23 cellular contexts compared by ENCODE assay signal in genomic region chr7:14850039-14850438, GRCh38. TPM values are rescaled to one million over a fixed set of nuclear protein-coding genes. Genes with fewer than 3 reads are reported as not detected.
DNase-seq lines count a peak whose midpoint lies in the region; ATAC-seq and TF ChIP-seq lines count a peak whose summit lies in the region.
"Had no signal": no experiment of that assay in that cellular context is flagged by ENCODE, and none has a peak within 500 bp of the region (broad histone marks: within the 10 kb centered on the region; RNA-seq: fewer than 3 reads in every experiment).

No MANE protein-coding gene starts in this region.

- peaks cover 3% of the 10 kb centered on the region for H3K9me3 ChIP-seq in aorta (ENCODE audit: control insufficient read depth, low read length)
- H3K9me3 ChIP-seq: upper lobe of left lung had no signal

- H3K4me3 ChIP-seq in fibroblast of mammary gland (ENCODE audit: control insufficient read depth, low read depth, low read length) (no peak overlapping the region), aorta (ENCODE audit: low read length in 2 of 2) (no peak overlapping the region)
- H3K4me3 ChIP-seq: upper lobe of left lung had no signal

- H3K27ac ChIP-seq in aorta (ENCODE audit: low read depth in 1 of 2, low read length in 2 of 2), result no peak overlapping the region
- H3K27ac ChIP-seq: brain microvascular endothelial cell, C4-2B, epithelial cell of prostate, upper lobe of left lung, WERI-Rb-1 had no signal

- peak; percentile 63 for ATAC-seq in GM21423 (IDR thresholded peaks at IDR 0.05; ENCODE audit: unreplicated experiment)
- ATAC-seq in aorta (ENCODE audit: low FRiP score), result no peak
- ATAC-seq in GM19324 (IDR thresholded peaks at IDR 0.05; ENCODE audit: low FRiP score, unreplicated experiment), result no peak
- ATAC-seq: activated T-cell treated with anti-CD3 and anti-CD28 coated beads, Interleukin-2, amount 50 U/mL, for 4 hours; left ventricle myocardium superior; Panc1; right cardiac atrium; T-cell had no signal

- H3K36me3 ChIP-seq in aorta (ENCODE audit: control insufficient read depth in 1 of 2, insufficient read depth in 2 of 2, low read length in 1 of 2), result no peaks in the 10 kb centered on the region
- H3K36me3 ChIP-seq: brain microvascular endothelial cell, upper lobe of left lung, WERI-Rb-1 had no signal

- H3K27me3 ChIP-seq in aorta (ENCODE audit: control insufficient read depth in 1 of 2, insufficient read depth in 2 of 2, low read length in 1 of 2), result no peaks in the 10 kb centered on the region
- H3K27me3 ChIP-seq: brain microvascular endothelial cell, upper lobe of left lung had no signal

- no peaks in the 10 kb centered on the region for H3K4me1 ChIP-seq in aorta (ENCODE audit: control insufficient read depth in 1 of 2, insufficient read depth in 2 of 2, low read length in 2 of 2)
- H3K4me1 ChIP-seq: upper lobe of left lung had no signal

- TF ChIP-seq CTCF in fibroblast of mammary gland (conservative IDR thresholded peaks at IDR 0.05; ENCODE audit: control insufficient read depth, insufficient read depth, low read depth, low read length), result no peak

- DNase-seq in NOMO-1 treated with DMSO at 0.1 percent for 48 hours (lab: John Stamatoyannopoulos, UW; ENCODE audit: unreplicated experiment) (peak; percentile 39), NOMO-1 treated with dmso at 0.1 percent for 144 hours (lab: John Stamatoyannopoulos, UW; ENCODE audit: unreplicated experiment) (no peak), NCI-H226 (peak; percentile 65), fibroblast of mammary gland (ENCODE audit: low read depth) (peak; percentile 36), SK-N-DZ (ENCODE audit: low spot score) (no peak), aorta (no peak)
- DNase-seq: activated CD4-positive, alpha-beta memory T cell treated with anti-CD3 and anti-CD28 coated beads, Interleukin-2, amount 10 ng/mL, durations not matched to agents 7 days and 5 days; activated naive CD8-positive, alpha-beta T cell treated with anti-CD3 and anti-CD28 coated beads for 36 hours; activated T-cell treated with anti-CD3 and anti-CD28 coated beads, Interleukin-2, amount 50 U/mL, for 4 hours; brain microvascular endothelial cell; GOT3; left ventricle myocardium superior; NCI-H524; right cardiac atrium; stimulated activated CD4-positive, alpha-beta T cell treated with anti-CD3 and anti-CD28 coated beads, Interleukin-15, amount 100 ng/mL, for 24 hours; T-cell; upper lobe of left lung; WERI-Rb-1 had no signal

- intact Hi-C loops in aorta (cut with DNase I), result no loop called here

- 85 to 87% methylated on average over 2 of the region's 2 CpGs for WGBS in aorta, 2 donors

RNA-seq across cellular contexts. Expression of gene DGKB, which starts 52.5 kb away (rescaled TPM):
- 3.0 and 5.8 TPM in 2 replicates for polyA plus RNA-seq in SK-N-DZ (2014; cell fraction: cytosol; rRNA removed)
- polyA plus RNA-seq in SK-N-DZ (2014; cell fraction: nucleus; rRNA removed), result 0.92 and 4.2 TPM in 2 replicates
- 1 to 10 TPM in 1 of 2 donors, under 1 TPM in 1; 0.96 to 1.1 TPM for total RNA-seq in aorta
- not detected for polyA plus RNA-seq in aorta
- total RNA-seq: activated CD4-positive, alpha-beta memory T cell treated with anti-CD3 and anti-CD28 coated beads, Interleukin-2, amount 10 ng/mL, durations not matched to agents 7 days and 5 days; activated naive CD8-positive, alpha-beta T cell treated with anti-CD3 and anti-CD28 coated beads for 36 hours; activated T-cell treated with anti-CD3 and anti-CD28 coated beads, Interleukin-2, amount 50 U/mL, for 4 hours; T-cell had no signal

Comparison
In these comparisons a context has a peak if more than half of its experiments do, and no peak if none do; other contexts are left out.
1. DNase-seq: peak in NOMO-1 treated with DMSO at 0.1 percent for 48 hours (single experiment), NCI-H226 (single experiment) and fibroblast of mammary gland (single experiment); none in NOMO-1 treated with dmso at 0.1 percent for 144 hours (single experiment), SK-N-DZ (single experiment) and aorta (0 of 2).